ENCODE assay signal across 20 cellular contexts in genomic region chr3:197498499-197499241, GRCh38. TPM values are rescaled to one million over a fixed set of nuclear protein-coding genes. Genes with fewer than 3 reads are reported as not detected.
DNase-seq lines count a peak whose midpoint lies in the region; ATAC-seq and TF ChIP-seq lines count a peak whose summit lies in the region.
"Had no signal": no experiment of that assay in that cellular context is flagged by ENCODE, and none has a peak within 500 bp of the region (broad histone marks: within the 10 kb centered on the region; RNA-seq: fewer than 3 reads in every experiment).

No MANE protein-coding gene starts in this region.

- DNase-seq in mammary epithelial cell = no peak
- DNase-seq in MCF 10A (ENCODE audit: unreplicated experiment) = no peak
- no peak for DNase-seq in RWPE1 (ENCODE audit: low spot score)
- no peak for DNase-seq in epithelial cell of prostate (ENCODE audit: low read depth, low spot score)
- DNase-seq in transverse colon = no peak
- no peak for DNase-seq in activated CD4-positive, alpha-beta T cell treated with anti-CD3 and anti-CD28 coated beads, Interleukin-2, amount 50 U/mL, for 48 hours
- no peak for DNase-seq in KG1 (lab: John Stamatoyannopoulos, UW)
- DNase-seq: Calu3; CD8-positive, alpha-beta T cell; DMS53; GOT3; NCI-H1105 treated with DMSO at 0.1 percent for 48 hours; NCI-H1694; NCI-H2107; NCI-H510A; NCI-H748 treated with DMSO at 0.1 percent for 48 hours; NK-92 treated with Interleukin-12 subunit alpha and Interleukin-12 subunit beta, amount 100 ng/mL, for 24 hours; SHP77 treated with DMSO at 0.1 percent for 48 hours had no signal

- no peak for TF ChIP-seq POLR2A in transverse colon (IDR thresholded peaks at IDR 0.05)

- no peaks in the 10 kb centered on the region for H3K36me3 ChIP-seq in mammary epithelial cell (ENCODE audit: insufficient read depth, low read length)
- H3K36me3 ChIP-seq in transverse colon = no peaks in the 10 kb centered on the region

- H3K4me1 ChIP-seq in mammary epithelial cell (ENCODE audit: insufficient read depth, low read length) = peaks cover 48% of the 10 kb centered on the region
- H3K4me1 ChIP-seq in transverse colon = peaks cover 13 to 59% (median 43%) of the 10 kb centered on the region in 4 donors

- TF ChIP-seq CTCF in mammary epithelial cell (conservative IDR thresholded peaks at IDR 0.05 in 1 of 2, IDR thresholded peaks at IDR 0.05 in 1 of 2; ENCODE audit: extremely low read depth in 1 of 2, insufficient read depth in 1 of 2, low read depth in 1 of 2, low read length in 2 of 2) (no peak), MCF 10A (IDR thresholded peaks at IDR 0.05; ENCODE audit: unreplicated experiment) (no peak), RWPE1 (conservative IDR thresholded peaks at IDR 0.05; ENCODE audit: low read depth) (no peak), transverse colon (IDR thresholded peaks at IDR 0.05) (no peak)

- no peak overlapping the region for H3K27ac Mint-ChIP-seq in MCF 10A (ENCODE audit: low read depth, unreplicated experiment)
- no peak overlapping the region for H3K27ac Mint-ChIP-seq in activated T-helper 17 cell treated with anti-CD3 and anti-CD28 coated beads, Interleukin-2, amount 50 U/mL, for 72 hours
- H3K27ac Mint-ChIP-seq: CD8-positive, alpha-beta T cell had no signal

- no peak overlapping the region for H3K9ac ChIP-seq in mammary epithelial cell (ENCODE audit: insufficient read depth, low read length)

- H3K36me3 Mint-ChIP-seq in MCF 10A (ENCODE audit: insufficient read depth, unreplicated experiment) = no peaks in the 10 kb centered on the region
- no peaks in the 10 kb centered on the region for H3K36me3 Mint-ChIP-seq in activated T-helper 17 cell treated with anti-CD3 and anti-CD28 coated beads, Interleukin-2, amount 50 U/mL, for 72 hours (ENCODE audit: low read depth)
- H3K36me3 Mint-ChIP-seq: CD8-positive, alpha-beta T cell had no signal

- POLR2A ChIA-PET in MCF 10A (lab: Yijun Ruan, JAX) (no interaction called here), RWPE1 (lab: Yijun Ruan, JAX; ENCODE audit: low non-redundant PET) (no interaction called here)

- H3K9me3 ChIP-seq in mammary epithelial cell (replicated peaks; ENCODE audit: insufficient read depth, low read length) (no peaks in the 10 kb centered on the region), transverse colon (no peaks in the 10 kb centered on the region)

- no peaks in the 10 kb centered on the region for H3K79me2 ChIP-seq in mammary epithelial cell (ENCODE audit: insufficient read depth, low read length)

- in situ Hi-C loops in mammary epithelial cell (cut with MboI; ENCODE audit: low sequenced_read_pairs in 2 of 2) (no loop called here), transverse colon (cut with MboI; ENCODE audit: low pct_ligation_motif_present in 1 of 4, low pct_unique_long_range_greater_than_20kb in 1 of 4, low sequenced_read_pairs in 3 of 4) (no loop called here)

- H3K4me1 Mint-ChIP-seq in MCF 10A (ENCODE audit: insufficient read depth, unreplicated experiment) = peaks cover 26% of the 10 kb centered on the region
- H3K4me1 Mint-ChIP-seq in activated T-helper 17 cell treated with anti-CD3 and anti-CD28 coated beads, Interleukin-2, amount 50 U/mL, for 72 hours = no peaks in the 10 kb centered on the region

- H2AFZ ChIP-seq in mammary epithelial cell (ENCODE audit: low read depth, low read length) = no peak overlapping the region

- 97% methylated on average over 17 of the region's 60 CpGs for WGBS in mammary epithelial cell (ENCODE audit: low coverage, missing lambda C conversion rate)
- 96% methylated on average over 53 of the region's 60 CpGs; no CpG with 5 or more reads in 1 of the 2 donors for WGBS in transverse colon (ENCODE audit: low coverage in 1 of 2), 2 donors

- no peak for ATAC-seq in activated T-helper 17 cell treated with anti-CD3 and anti-CD28 coated beads, Interleukin-2, amount 50 U/mL, for 72 hours (replicated peaks)
- ATAC-seq: CD8-positive, alpha-beta T cell; GM12878 had no signal

- H3K4me3 ChIP-seq in mammary epithelial cell (replicated peaks in 1 of 3; ENCODE audit: insufficient read depth in 1 of 3, low read depth in 2 of 3, low read length in 3 of 3) = no peak overlapping the region
- H3K4me3 ChIP-seq in transverse colon = no peak overlapping the region
- H3K4me3 ChIP-seq: GM12878 had no signal

- no peak overlapping the region for H3K4me3 Mint-ChIP-seq in MCF 10A (ENCODE audit: unreplicated experiment)
- no peak overlapping the region for H3K4me3 Mint-ChIP-seq in activated T-helper 17 cell treated with anti-CD3 and anti-CD28 coated beads, Interleukin-2, amount 50 U/mL, for 72 hours
- H3K4me3 Mint-ChIP-seq: CD8-positive, alpha-beta T cell had no signal

- CTCF ChIA-PET in mammary epithelial cell (lab: Charles Lee; ENCODE audit: low non-redundant PET) = no interaction called here
- CTCF ChIA-PET in MCF 10A (lab: Yijun Ruan, JAX) = interaction anchor here (1.3 to 10.8 kb wide), 3 partner anchors 12 to 274 kb away, joined by 3 to 113 read pairs (median 14); no protein-coding TSS in a partner anchor
- CTCF ChIA-PET in RWPE1 (lab: Yijun Ruan, JAX) = interaction anchor here (0.7 kb wide), 1 partner anchor 1052 kb away, joined by 3 read pairs; no protein-coding TSS in a partner anchor

- dilution Hi-C loops in mammary epithelial cell (cut with HindIII; ENCODE audit: low sequenced_read_pairs) = no loop called here

- no peak for TF ChIP-seq EP300 in transverse colon (IDR thresholded peaks at IDR 0.05; ENCODE audit: low read depth)

- H3K9me3 Mint-ChIP-seq in MCF 10A (ENCODE audit: unreplicated experiment) = no peaks in the 10 kb centered on the region
- no peaks in the 10 kb centered on the region for H3K9me3 Mint-ChIP-seq in activated T-helper 17 cell treated with anti-CD3 and anti-CD28 coated beads, Interleukin-2, amount 50 U/mL, for 72 hours
- H3K9me3 Mint-ChIP-seq: CD8-positive, alpha-beta T cell had no signal

- H3K27ac ChIP-seq in mammary epithelial cell (ENCODE audit: insufficient read depth, low read depth, low read length) (peak overlapping the region; percentile 38), RWPE1 (peak overlapping the region; percentile 68), epithelial cell of prostate (peak overlapping the region; percentile 72), transverse colon (peak overlapping the region; percentile 71 to 83 (median 81))

- intact Hi-C loops in mammary epithelial cell (cut with micrococcal nuclease) (no loop called here), MCF 10A (cut with micrococcal nuclease) (no loop called here), transverse colon (cut with DNase I; ENCODE audit: low total_unique reads) (no loop called here)

- H3K4me2 ChIP-seq in mammary epithelial cell (ENCODE audit: insufficient read depth, low read depth, low read length) = no peak overlapping the region

- H3K27me3 ChIP-seq in mammary epithelial cell (ENCODE audit: insufficient read depth, low read length) = no peaks in the 10 kb centered on the region
- no peaks in the 10 kb centered on the region for H3K27me3 ChIP-seq in transverse colon

- H4K20me1 ChIP-seq in mammary epithelial cell (ENCODE audit: insufficient read depth, low read length) = no peaks in the 10 kb centered on the region

- no TSS peak for BruUV-seq in mammary epithelial cell (replicated peaks; lab: Mats Ljungman, UMichigan)
- no TSS peak for BruUV-seq in MCF 10A (replicated peaks; lab: Mats Ljungman, UMichigan)

- H3K27me3 Mint-ChIP-seq in MCF 10A (ENCODE audit: insufficient read depth, unreplicated experiment) = no peaks in the 10 kb centered on the region
- peaks cover under 1% of the 10 kb centered on the region for H3K27me3 Mint-ChIP-seq in activated T-helper 17 cell treated with anti-CD3 and anti-CD28 coated beads, Interleukin-2, amount 50 U/mL, for 72 hours

RNA-seq across cellular contexts. Expression of gene BDH1, which starts 57.1 kb away (rescaled TPM):
- total RNA-seq in mammary epithelial cell (10 to 100 TPM in 1 of 2 donors, 1 to 10 TPM in 1; 2.8 to 22.5 TPM), MCF 10A (2022) (38.6 and 41.9 TPM in 2 replicates), transverse colon (100 to 1,000 TPM; 127 to 258 (median 197) TPM)
- polyA plus RNA-seq in mammary epithelial cell = 29.2 TPM
- 15.2 TPM for polyA minus RNA-seq in mammary epithelial cell
- 10 to 100 TPM; 82.3 to 89.2 TPM for total RNA-seq in activated T-helper 17 cell treated with anti-CD3 and anti-CD28 coated beads, Interleukin-2, amount 50 U/mL, for 72 hours
